Comparison of ENCODE assay signal across 8 cellular contexts in genomic region chr19:2273356-2274184, GRCh38. TPM values are rescaled to one million over a fixed set of nuclear protein-coding genes. Genes with fewer than 3 reads are reported as not detected.
DNase-seq lines count a peak whose midpoint lies in the region; ATAC-seq and TF ChIP-seq lines count a peak whose summit lies in the region.

No MANE protein-coding gene starts in this region.

- H3K4me3 Mint-ChIP-seq in activated naive CD8-positive, alpha-beta T cell treated with anti-CD3 and anti-CD28 coated beads for 36 hours, result peak overlapping the region; percentile 78
- H3K4me3 Mint-ChIP-seq in progenitor cell of endocrine pancreas (ENCODE audit: low read depth), result peak overlapping the region; percentile 62

- H3K27me3 Mint-ChIP-seq in activated naive CD8-positive, alpha-beta T cell treated with anti-CD3 and anti-CD28 coated beads for 36 hours, result no peaks in the 10 kb centered on the region
- H3K27me3 Mint-ChIP-seq in progenitor cell of endocrine pancreas, result no peaks in the 10 kb centered on the region

- peaks cover 43% of the 10 kb centered on the region for H3K36me3 Mint-ChIP-seq in activated naive CD8-positive, alpha-beta T cell treated with anti-CD3 and anti-CD28 coated beads for 36 hours
- H3K36me3 Mint-ChIP-seq in progenitor cell of endocrine pancreas (ENCODE audit: insufficient read depth), result peaks cover 15% of the 10 kb centered on the region

- no peaks in the 10 kb centered on the region for H3K27me3 ChIP-seq in heart left ventricle

- peaks cover 9 to 57% (median 42%) of the 10 kb centered on the region in 12 donors for H3K4me1 ChIP-seq in heart left ventricle

- peaks cover 24% of the 10 kb centered on the region for H3K4me1 Mint-ChIP-seq in activated naive CD8-positive, alpha-beta T cell treated with anti-CD3 and anti-CD28 coated beads for 36 hours
- peaks cover 15% of the 10 kb centered on the region for H3K4me1 Mint-ChIP-seq in progenitor cell of endocrine pancreas (ENCODE audit: low read depth)

- WGBS in heart left ventricle, 4 donors, result 11 to 18% (median 13%) methylated on average over 35 to 45 of the region's 45 CpGs

- H3K36me3 ChIP-seq in heart left ventricle, result peaks cover 0 to 45% (median 29%) of the 10 kb centered on the region in 9 donors

- H3K9me3 Mint-ChIP-seq in activated naive CD8-positive, alpha-beta T cell treated with anti-CD3 and anti-CD28 coated beads for 36 hours, result no peaks in the 10 kb centered on the region
- H3K9me3 Mint-ChIP-seq in progenitor cell of endocrine pancreas (ENCODE audit: low read depth), result no peaks in the 10 kb centered on the region

- H3K27ac ChIP-seq in heart left ventricle, result peak overlapping the region in 11 of 12 donors; percentile 51 to 100 (median 78)

- peak overlapping the region in 9 of 12 donors; percentile 18 to 100 (median 39) for H3K4me3 ChIP-seq in heart left ventricle

- no peak for TF ChIP-seq POLR2A in heart left ventricle (IDR thresholded peaks at IDR 0.05)

- DNase-seq in NCI-H1417 (lab: John Stamatoyannopoulos, UW) (peak; percentile 66 to 83 (median 78)), NCI-H1417 treated with DMSO at 0.1 percent for 48 hours (lab: John Stamatoyannopoulos, UW) (no peak), SKM-1 treated with dmso at 0.1 percent for 144 hours (lab: John Stamatoyannopoulos, UW; ENCODE audit: unreplicated experiment) (peak; percentile 65), heart left ventricle (peak; percentile 78 to 90 (median 81)), progenitor cell of endocrine pancreas (ENCODE audit: low spot score, unreplicated experiment) (peak; percentile 88)
- DNase-seq in activated naive CD8-positive, alpha-beta T cell treated with anti-CD3 and anti-CD28 coated beads for 36 hours, result peak; percentile 92

- peak; percentile 97 for TF ChIP-seq CTCF in LNCAP (IDR thresholded peaks at IDR 0.05)
- peak; percentile 93 to 99 (median 96) for TF ChIP-seq CTCF in heart left ventricle (IDR thresholded peaks at IDR 0.05)
- peak; percentile 98 for TF ChIP-seq CTCF in progenitor cell of endocrine pancreas (IDR thresholded peaks at IDR 0.05; ENCODE audit: unreplicated experiment)

- no peaks in the 10 kb centered on the region for H3K9me3 ChIP-seq in heart left ventricle

- ATAC-seq in heart left ventricle, result peak in 3 of 4 donors; percentile 5 to 23 (median 15)
- ATAC-seq in HG02840 (IDR thresholded peaks at IDR 0.05; ENCODE audit: low FRiP score, unreplicated experiment), result no peak

- intact Hi-C loops in heart left ventricle (cut with DNase I), result loop anchor here in 9 of 10 donors (1.0 to 10.0 kb wide), 13 partner anchors 36 to 121 kb away; partner anchors contain the start of genes PLEKHJ1 (in 7 of the 9), SF3A2 (in 7 of the 9), AP3D1 (in 2 of the 9) and DOT1L (in 2 of the 9)

- peak overlapping the region; percentile 91 for H3K27ac Mint-ChIP-seq in activated naive CD8-positive, alpha-beta T cell treated with anti-CD3 and anti-CD28 coated beads for 36 hours
- peak overlapping the region; percentile 90 for H3K27ac Mint-ChIP-seq in progenitor cell of endocrine pancreas

RNA-seq across cellular contexts. Expression of gene PEAK3, which starts 8.4 kb away (rescaled TPM):
- not detected for total RNA-seq in activated naive CD8-positive, alpha-beta T cell treated with anti-CD3 and anti-CD28 coated beads for 36 hours
- total RNA-seq in heart left ventricle (1 to 10 TPM in 2 of 9 donors, under 1 TPM in 7; 0.11 to 1.6 (median 0.48) TPM), progenitor cell of endocrine pancreas (not detected in 2 replicates)
- polyA plus RNA-seq in heart left ventricle, result under 1 TPM; 0.21 to 0.23 TPM

RNA-seq across cellular contexts. Expression of gene JSRP1, which starts 17.4 kb away (rescaled TPM):
- total RNA-seq in activated naive CD8-positive, alpha-beta T cell treated with anti-CD3 and anti-CD28 coated beads for 36 hours, result under 1 TPM; 0.45 to 0.50 TPM
- total RNA-seq in heart left ventricle (under 1 TPM in 1 of 9 donors, not detected in 8; 0.25 TPM), progenitor cell of endocrine pancreas (1.00 and 1.6 TPM in 2 replicates)
- under 1 TPM in 1 of 2 donors, not detected in 1; 0.34 TPM for polyA plus RNA-seq in heart left ventricle

RNA-seq across cellular contexts. Expression of gene AMH, which starts 24.4 kb away (rescaled TPM):
- total RNA-seq in activated naive CD8-positive, alpha-beta T cell treated with anti-CD3 and anti-CD28 coated beads for 36 hours, result 1 to 10 TPM; 7.4 to 10.0 TPM
- total RNA-seq in heart left ventricle (under 1 TPM in 5 of 9 donors, not detected in 4; 0.32 to 0.81 (median 0.57) TPM), progenitor cell of endocrine pancreas (58.4 and 71.3 TPM in 2 replicates)
- 1 to 10 TPM in 1 of 2 donors, under 1 TPM in 1; 0.10 to 1.1 TPM for polyA plus RNA-seq in heart left ventricle

RNA-seq across cellular contexts. Expression of gene LINGO3, which starts 34.4 kb away (rescaled TPM):
- under 1 TPM in 1 of 2 experiments, not detected in 1; 0.28 TPM for total RNA-seq in activated naive CD8-positive, alpha-beta T cell treated with anti-CD3 and anti-CD28 coated beads for 36 hours
- total RNA-seq in heart left ventricle (under 1 TPM in 1 of 9 donors, not detected in 8; 0.50 TPM), progenitor cell of endocrine pancreas (0.13 and 0.17 TPM in 2 replicates)
- not detected for polyA plus RNA-seq in heart left ventricle

RNA-seq across cellular contexts. Expression of gene SF3A2, which starts 36.9 kb away (rescaled TPM):
- 100 to 1,000 TPM; 160 to 162 TPM for total RNA-seq in activated naive CD8-positive, alpha-beta T cell treated with anti-CD3 and anti-CD28 coated beads for 36 hours
- total RNA-seq in heart left ventricle, result 10 to 100 TPM; 19.2 to 43.9 (median 28.6) TPM
- 10 to 100 TPM; 22.7 to 29.5 TPM for polyA plus RNA-seq in heart left ventricle
- total RNA-seq in progenitor cell of endocrine pancreas, result 152 and 156 TPM in 2 replicates

Comparison
In these comparisons a context has a peak if more than half of its experiments do, and no peak if none do; other contexts are left out.
1. RNA of gene AMH, which starts 24.4 kb away (total RNA-seq): 58.4 to 71.3 TPM in progenitor cell of endocrine pancreas and 7.4 to 10.0 TPM in activated naive CD8-positive, alpha-beta T cell treated with anti-CD3 and anti-CD28 coated beads for 36 hours; 0.32 to 0.81 TPM in heart left ventricle; every median in the first group is over 4 times any median in the second.
2. Peak in every context shown above with its lines, with median percentiles within 50 percentile points of each other: CTCF ChIP-seq.